20 cellular contexts compared by ENCODE assay signal in genomic region chrX:102627640-102628039, GRCh38.
"Had no signal": no experiment of that assay in that cellular context is flagged by ENCODE, and none has a peak within 500 bp of the region (broad histone marks: within the 10 kb centered on the region; RNA-seq: fewer than 3 reads in every experiment).

No MANE protein-coding gene starts in this region.

- ATAC-seq: mucosa of descending colon; naive thymus-derived CD4-positive, alpha-beta T cell; stimulated activated naive B cell treated with anti-CD40 and anti-IgM and Interleukin-4, amounts not matched to agents 10 μg/mL and 1 μg/mL and 100 μg/mL, for 72 hours had no signal

- H3K27ac ChIP-seq: colonic mucosa, left ventricle myocardium inferior, tibial nerve, uterus had no signal

- H3K27me3 ChIP-seq: colonic mucosa, tibial nerve, uterus had no signal

- H3K4me1 ChIP-seq: colonic mucosa, left ventricle myocardium inferior, tibial nerve, uterus had no signal

- H3K36me3 ChIP-seq: colonic mucosa, left ventricle myocardium inferior, uterus had no signal

- H3K9me3 ChIP-seq: colonic mucosa, mucosa of descending colon, tibial nerve, uterus had no signal

- H3K4me1 Mint-ChIP-seq: brain had no signal

- H3K27ac Mint-ChIP-seq: activated B cell treated with CpG ODN at 0.5 μM for 24 hours; activated CD4-positive, alpha-beta T cell treated with anti-CD3 and anti-CD28 coated beads, Interleukin-2, amount 10 ng/mL, durations not matched to agents 24 days and 14 days; activated naive CD4-positive, alpha-beta T cell treated with anti-CD3 and anti-CD28 coated beads, Interleukin-2, amount 50 U/mL, for 24 hours; activated T-helper 2 cell treated with anti-CD3 and anti-CD28 coated beads, Interferon-gamma antibody, Interleukin-2, Interleukin-4, amounts not matched to agents 10 μg/mL and 5 μg/mL and 100 μg/mL, durations not matched to agents 14 hours and 24 hours and 36 hours; brain; memory B cell; naive thymus-derived CD4-positive, alpha-beta T cell; stimulated activated naive B cell treated with anti-CD40 and anti-IgM and Interleukin-4, amounts not matched to agents 10 μg/mL and 1 μg/mL and 100 μg/mL, for 72 hours; T-helper 1 cell treated with Interleukin-12 subunit alpha and Interleukin-12 subunit beta and Interleukin-4 antibody, amounts not matched to agents 30 μg/mL and 1 μg/mL, for 36 hours had no signal

- H3K4me3 Mint-ChIP-seq: activated B cell treated with CpG ODN at 0.5 μM for 24 hours; activated CD4-positive, alpha-beta T cell treated with anti-CD3 and anti-CD28 coated beads, Interleukin-2, amount 10 ng/mL, durations not matched to agents 24 days and 14 days; activated naive CD4-positive, alpha-beta T cell treated with anti-CD3 and anti-CD28 coated beads, Interleukin-2, amount 50 U/mL, for 24 hours; brain; memory B cell; naive thymus-derived CD4-positive, alpha-beta T cell; stimulated activated naive B cell treated with anti-CD40 and anti-IgM and Interleukin-4, amounts not matched to agents 10 μg/mL and 1 μg/mL and 100 μg/mL, for 72 hours; T-helper 1 cell treated with Interleukin-12 subunit alpha and Interleukin-12 subunit beta and Interleukin-4 antibody, amounts not matched to agents 30 μg/mL and 1 μg/mL, for 36 hours had no signal

- DNase-seq: activated B cell treated with CpG ODN at 0.5 μM for 24 hours; activated CD4-positive, alpha-beta T cell treated with anti-CD3 and anti-CD28 coated beads, Interleukin-2, amount 10 ng/mL, durations not matched to agents 24 days and 14 days; activated T-cell treated with anti-CD3 and anti-CD28 coated beads for 4 hours; amniotic stem cell; central memory CD4-positive, alpha-beta T cell; colonic mucosa; foreskin fibroblast; hippocampal formation; left ventricle myocardium inferior; mucosa of descending colon; naive thymus-derived CD4-positive, alpha-beta T cell; stimulated activated naive B cell treated with anti-CD40 and anti-IgM and Interleukin-4, amounts not matched to agents 10 μg/mL and 1 μg/mL and 100 μg/mL, for 72 hours; substantia nigra; uterus had no signal

- H3K4me3 ChIP-seq: colonic mucosa, left ventricle myocardium inferior, mucosa of descending colon, tibial nerve, uterus had no signal

- H3K27me3 Mint-ChIP-seq: activated B cell treated with CpG ODN at 0.5 μM for 24 hours; activated CD4-positive, alpha-beta T cell treated with anti-CD3 and anti-CD28 coated beads, Interleukin-2, amount 10 ng/mL, durations not matched to agents 24 days and 14 days; activated naive CD4-positive, alpha-beta T cell treated with anti-CD3 and anti-CD28 coated beads, Interleukin-2, amount 50 U/mL, for 24 hours; memory B cell; naive thymus-derived CD4-positive, alpha-beta T cell; stimulated activated naive B cell treated with anti-CD40 and anti-IgM and Interleukin-4, amounts not matched to agents 10 μg/mL and 1 μg/mL and 100 μg/mL, for 72 hours had no signal

- H3K9me3 Mint-ChIP-seq: activated B cell treated with CpG ODN at 0.5 μM for 24 hours; activated CD4-positive, alpha-beta T cell treated with anti-CD3 and anti-CD28 coated beads, Interleukin-2, amount 10 ng/mL, durations not matched to agents 24 days and 14 days; activated naive CD4-positive, alpha-beta T cell treated with anti-CD3 and anti-CD28 coated beads, Interleukin-2, amount 50 U/mL, for 24 hours; activated T-helper 2 cell treated with anti-CD3 and anti-CD28 coated beads, Interferon-gamma antibody, Interleukin-2, Interleukin-4, amounts not matched to agents 10 μg/mL and 5 μg/mL and 100 μg/mL, durations not matched to agents 14 hours and 24 hours and 36 hours; memory B cell; stimulated activated naive B cell treated with anti-CD40 and anti-IgM and Interleukin-4, amounts not matched to agents 10 μg/mL and 1 μg/mL and 100 μg/mL, for 72 hours; T-helper 1 cell treated with Interleukin-12 subunit alpha and Interleukin-12 subunit beta and Interleukin-4 antibody, amounts not matched to agents 30 μg/mL and 1 μg/mL, for 36 hours had no signal
